ENCODE assay signal across 1 cellular context in the genomic region with DNA sequence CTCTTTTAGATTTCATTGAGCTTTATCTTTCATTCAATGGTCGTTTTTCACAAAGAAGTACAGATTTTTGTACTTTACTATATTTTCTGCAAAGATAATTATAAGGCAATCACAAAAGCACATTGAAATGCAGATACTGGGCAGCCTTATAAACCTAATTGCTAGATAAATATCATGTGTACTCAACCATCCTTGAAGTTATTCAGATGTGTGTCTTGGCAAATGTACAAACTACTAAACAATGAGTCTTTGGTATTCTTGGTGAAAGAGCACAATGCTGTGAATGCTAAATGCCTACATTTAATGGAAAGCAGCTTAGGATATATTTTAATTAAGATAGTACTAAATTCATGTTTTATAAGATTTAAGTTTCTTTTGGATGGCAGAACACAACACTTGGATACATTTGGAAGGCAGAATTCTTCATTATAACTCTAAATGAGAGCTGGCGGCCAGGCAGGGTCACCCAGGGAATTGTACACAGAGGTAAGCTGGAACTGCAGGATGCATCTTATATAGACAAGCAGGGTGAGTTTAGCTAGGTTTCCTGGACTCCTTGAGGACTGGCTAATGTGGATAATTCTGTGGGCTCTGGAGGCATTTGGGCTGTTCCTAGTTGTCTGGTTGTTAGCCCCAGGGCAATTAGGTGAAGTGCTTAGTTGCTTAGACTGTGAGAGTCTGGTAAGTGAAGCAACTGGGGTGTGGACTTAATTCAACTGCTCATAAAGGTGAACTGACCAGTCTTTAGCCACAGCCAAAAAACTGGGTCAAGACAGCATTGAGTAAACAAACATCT.
TF ChIP-seq lines count a peak whose summit lies in the region.

No MANE protein-coding gene starts in this region.

TF ChIP-seq in GM23338, 12 proteins besides CTCF, POLR2A, EP300 and RAD21 (continued from another document):
- TF ChIP-seq CREB1 (CRISPR knock-in tag; IDR thresholded peaks at IDR 0.05; ENCODE audit: low read depth) (no peak), ZNF114 (CRISPR knock-in tag; IDR thresholded peaks at IDR 0.05) (no peak), EZH2phosphoT487 (IDR thresholded peaks at IDR 0.05; ENCODE audit: unreplicated experiment) (no peak), STAT1 (IDR thresholded peaks at IDR 0.05; ENCODE audit: unreplicated experiment) (no peak)
TF ChIP-seq in GM23338: peak in this region for 0.
